8 cellular contexts compared by ENCODE assay signal in the genomic region with DNA sequence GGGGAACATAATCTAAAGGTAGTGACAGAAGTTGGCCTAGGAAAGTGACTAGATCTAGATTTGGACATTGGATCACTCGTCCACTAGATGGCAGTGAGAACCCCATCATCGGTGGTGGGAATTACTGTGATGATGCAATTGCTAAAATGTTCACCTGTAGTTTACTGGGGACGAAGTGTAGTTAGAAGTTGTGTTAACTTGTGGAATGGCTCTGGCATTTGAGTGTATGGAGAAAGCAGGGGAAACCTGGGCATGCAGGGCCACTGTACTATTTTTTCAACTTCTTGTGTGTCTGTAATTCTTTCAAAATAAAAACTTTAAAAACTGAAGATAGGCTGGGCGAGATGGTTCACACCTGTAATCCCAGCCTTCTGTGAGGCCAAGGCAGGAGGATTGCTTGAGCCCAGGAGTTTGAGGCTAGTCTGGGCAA.
DNase-seq lines count a peak whose midpoint lies in the region; ATAC-seq lines count a peak whose summit lies in the region.

No MANE protein-coding gene starts in this region.

- H3K36me3 ChIP-seq in mesendoderm (ENCODE audit: control insufficient read depth, insufficient read depth, low read length), result no peaks in the 10 kb centered on the region

- H3K18ac ChIP-seq in mesendoderm (ENCODE audit: low read length), result peak overlapping the region; percentile 75

- H4K8ac ChIP-seq in mesendoderm (ENCODE audit: low read depth, low read length), result no peak overlapping the region

- H3K27ac ChIP-seq in mesendoderm (ENCODE audit: low read depth, low read length), result peak overlapping the region; percentile 37

- no peaks in the 10 kb centered on the region for H3K79me2 ChIP-seq in mesendoderm (ENCODE audit: control insufficient read depth, insufficient read depth, low read length)

- peak overlapping the region; percentile 54 for H3K56ac ChIP-seq in mesendoderm (ENCODE audit: low read length)

- peaks cover 9% of the 10 kb centered on the region for H3K4me1 ChIP-seq in mesendoderm (ENCODE audit: control insufficient read depth, low read depth, low read length)

- peak overlapping the region; percentile 23 for H2BK5ac ChIP-seq in mesendoderm (ENCODE audit: low read length)

- H3K23ac ChIP-seq in mesendoderm (ENCODE audit: low read length), result no peak overlapping the region

- H3K4me3 ChIP-seq in mesendoderm (ENCODE audit: low read length), result no peak overlapping the region

- no peaks in the 10 kb centered on the region for H3K27me3 ChIP-seq in mesendoderm (ENCODE audit: insufficient read depth, low read length, poor library complexity)

- no peak overlapping the region for H2BK15ac ChIP-seq in mesendoderm (replicated peaks; ENCODE audit: low read depth)

- peak; percentile 66 for ATAC-seq in GM18868 (IDR thresholded peaks at IDR 0.05; ENCODE audit: unreplicated experiment)
- ATAC-seq in HG03139 (IDR thresholded peaks at IDR 0.05; ENCODE audit: unreplicated experiment), result peak; percentile 55

- H3K9ac ChIP-seq in mesendoderm (ENCODE audit: low read length), result no peak overlapping the region

- peak; percentile 80 for DNase-seq in AG08396 (ENCODE audit: low spot score)
- peak; percentile 18 for DNase-seq in NCI-H526 treated with DMSO at 0.1 percent for 48 hours (lab: John Stamatoyannopoulos, UW)
- DNase-seq in activated CD4-positive, alpha-beta T cell treated with anti-CD3 and anti-CD28 coated beads, Interleukin-2, amount 50 U/mL, for 4 hours, result peak; percentile 57 to 59
- peak; percentile 58 for DNase-seq in ecto neural progenitor cell (ENCODE audit: low spot score)
- peak; percentile 90 for DNase-seq in mesendoderm
- DNase-seq in stimulated activated CD8-positive, alpha-beta memory T cell treated with anti-CD3 and anti-CD28 coated beads, Interleukin-4, amount 100 ng/mL, for 48 hours, result peak; percentile 69

- H2BK120ac ChIP-seq in mesendoderm (ENCODE audit: low read depth, low read length), result peak overlapping the region; percentile 93

- no peak overlapping the region for H4K5ac ChIP-seq in mesendoderm (ENCODE audit: low read length)

- peak overlapping the region; percentile 73 for H3K4ac ChIP-seq in mesendoderm (ENCODE audit: low read depth, low read length)

- no CpG with 5 or more reads among the region's 4 CpGs for WGBS in mesendoderm (ENCODE audit: extremely low coverage, insufficient coverage, low lambda C conversion rate)

- no peak overlapping the region for H3K4me2 ChIP-seq in mesendoderm (ENCODE audit: low read length)

- no peaks in the 10 kb centered on the region for H3K79me1 ChIP-seq in mesendoderm (ENCODE audit: low read length)

- H2AK5ac ChIP-seq in mesendoderm (ENCODE audit: low read length), result no peak overlapping the region

Comparison
In these comparisons a context has a peak if more than half of its experiments do, and no peak if none do; other contexts are left out.
1. DNase-seq: peak in every context shown above with its lines; median percentile 90 in mesendoderm; 80 in AG08396; 69 in stimulated activated CD8-positive, alpha-beta memory T cell treated with anti-CD3 and anti-CD28 coated beads, Interleukin-4, amount 100 ng/mL, for 48 hours; 58 in activated CD4-positive, alpha-beta T cell treated with anti-CD3 and anti-CD28 coated beads, Interleukin-2, amount 50 U/mL, for 4 hours; 58 in ecto neural progenitor cell; 18 in NCI-H526 treated with DMSO at 0.1 percent for 48 hours.